Comparison of ENCODE assay signal across 1 cellular context in the genomic region with DNA sequence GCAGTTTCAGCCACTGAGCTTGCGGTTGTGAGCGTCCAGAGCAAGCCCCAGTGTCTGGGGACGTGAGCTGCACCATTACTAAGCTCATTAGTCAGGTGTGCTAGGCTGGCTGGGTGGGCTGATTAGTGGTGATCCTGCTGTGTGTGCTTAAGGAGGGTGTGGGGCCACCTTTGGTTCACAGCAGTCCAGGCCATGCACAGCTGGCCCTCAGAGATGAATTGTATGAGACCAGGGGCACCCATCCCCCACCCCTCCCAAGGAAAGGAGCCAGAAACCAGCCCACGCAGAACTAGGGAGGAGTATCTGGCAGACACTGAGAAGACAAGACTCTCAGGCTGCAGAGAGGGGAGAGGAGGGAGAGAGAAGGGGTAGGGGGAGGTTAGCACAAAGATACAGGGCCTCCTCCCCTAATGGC.
TF ChIP-seq lines count a peak whose summit lies in the region.

No MANE protein-coding gene starts in this region.

TF ChIP-seq in K562, 482 proteins besides CTCF, POLR2A, EP300 and RAD21 (continued from another document and continues in another):
- TF ChIP-seq MED1 (CRISPR knock-in tag; IDR thresholded peaks at IDR 0.05; ENCODE audit: borderline replicate concordance) (no peak), NR2C2 (CRISPR knock-in tag; IDR thresholded peaks at IDR 0.05) (no peak), NR2C2 (tag; IDR thresholded peaks at IDR 0.05) (no peak), RUNX1 (IDR thresholded peaks at IDR 0.05; ENCODE audit: low read depth) (peak; percentile 69; the same call in 1 of the 2 replicates), KDM1A (IDR thresholded peaks at IDR 0.05) (peak; percentile 39 to 59; a peak in 3 of 4 replicates), ZNF140 (CRISPR knock-in tag; IDR thresholded peaks at IDR 0.05) (no peak), BRF1 (IDR thresholded peaks at IDR 0.05; ENCODE audit: borderline replicate concordance, extremely low read depth, insufficient read length) (no peak), RB1 (IDR thresholded peaks at IDR 0.05; ENCODE audit: low read depth) (peak; percentile 32; the same call in 1 of the 2 replicates), HNRNPH1 (optimal IDR thresholded peaks at IDR 0.05; ENCODE audit: low read depth, low read length) (no peak), DNMT1 (IDR thresholded peaks at IDR 0.05) (no peak), GATAD2B (IDR thresholded peaks at IDR 0.05; ENCODE audit: borderline replicate concordance) (peak; percentile 41; the same call in 1 of the 2 replicates), NBN (IDR thresholded peaks at IDR 0.05; ENCODE audit: low read depth) (peak; percentile 59; the same call in 1 of the 2 replicates), BHLHE40 (IDR thresholded peaks at IDR 0.05; ENCODE audit: low read length) (peak; percentile 50; the same call in 1 of the 2 replicates), L3MBTL2 (IDR thresholded peaks at IDR 0.05) (no peak), HDGF (IDR thresholded peaks at IDR 0.05) (no peak), NCOA4 (IDR thresholded peaks at IDR 0.05; ENCODE audit: partially characterized antibody) (no peak), CREBBP (IDR thresholded peaks at IDR 0.05; ENCODE audit: low read depth, low read length) (no peak), CHD2 (IDR thresholded peaks at IDR 0.05; ENCODE audit: low read depth, low read length) (peak; percentile 51; the same call in 1 of the 2 replicates), CBX2 (IDR thresholded peaks at IDR 0.05; ENCODE audit: insufficient read depth, low read length, poor library complexity, severe bottlenecking) (no peak), MTA3 (IDR thresholded peaks at IDR 0.05; ENCODE audit: borderline replicate concordance) (no peak), FOXK1 (CRISPR knock-in tag; IDR thresholded peaks at IDR 0.05; ENCODE audit: borderline replicate concordance) (no peak), CBX3 (IDR thresholded peaks at IDR 0.05; ENCODE audit: borderline replicate concordance in 1 of 2, low read length in 2 of 2) (no peak), ADNP (tag; IDR thresholded peaks at IDR 0.05) (no peak), EGR1 (conservative IDR thresholded peaks at IDR 0.05) (peak; percentile 95), MIER1 (IDR thresholded peaks at IDR 0.05; ENCODE audit: low read depth) (no peak), RNF2 (IDR thresholded peaks at IDR 0.05) (peak; percentile 74), DPF2 (IDR thresholded peaks at IDR 0.05) (peak; percentile 75), NR1H2 (CRISPR knock-in tag; IDR thresholded peaks at IDR 0.05) (no peak), PHF8 (IDR thresholded peaks at IDR 0.05; ENCODE audit: borderline replicate concordance, low read length) (no peak), GATAD2A (IDR thresholded peaks at IDR 0.05) (peak; percentile 45; the same call in 1 of the 2 replicates), BRD9 (IDR thresholded peaks at IDR 0.05; ENCODE audit: low read depth, partially characterized antibody) (no peak), ZNF212 (CRISPR knock-in tag; IDR thresholded peaks at IDR 0.05) (no peak), KLF16 (IDR thresholded peaks at IDR 0.05) (peak; percentile 78), YY1 (IDR thresholded peaks at IDR 0.05; ENCODE audit: borderline replicate concordance in 1 of 3, control insufficient read depth in 1 of 3, extremely low read depth in 1 of 3, insufficient read depth in 3 of 3, insufficient read length in 1 of 3, insufficient replicate concordance in 2 of 3, low read depth in 1 of 3, low read length in 2 of 3) (no peak), TCF3 (CRISPR knock-in tag; IDR thresholded peaks at IDR 0.05) (peak; percentile 82), ZNF695 (CRISPR knock-in tag; IDR thresholded peaks at IDR 0.05) (no peak), BCOR (IDR thresholded peaks at IDR 0.05) (no peak), ZNF644 (tag; IDR thresholded peaks at IDR 0.05; ENCODE audit: low read depth) (no peak), FOXJ2 (tag; IDR thresholded peaks at IDR 0.05) (no peak), TAF9B (IDR thresholded peaks at IDR 0.05; ENCODE audit: partially characterized antibody) (peak; percentile 51), SUPT5H (IDR thresholded peaks at IDR 0.05) (no peak), NCOA1 (IDR thresholded peaks at IDR 0.05; ENCODE audit: low read depth) (0 out of 2 replicates have a peak, but pooled peaks have one; percentile 22), FUS (optimal IDR thresholded peaks at IDR 0.05; ENCODE audit: low read depth, low read length) (no peak), CCNT2 (IDR thresholded peaks at IDR 0.05; ENCODE audit: borderline replicate concordance, extremely low read depth, insufficient read length, low read depth, low read length) (no peak)
- TF ChIP-seq, protein P1, sequence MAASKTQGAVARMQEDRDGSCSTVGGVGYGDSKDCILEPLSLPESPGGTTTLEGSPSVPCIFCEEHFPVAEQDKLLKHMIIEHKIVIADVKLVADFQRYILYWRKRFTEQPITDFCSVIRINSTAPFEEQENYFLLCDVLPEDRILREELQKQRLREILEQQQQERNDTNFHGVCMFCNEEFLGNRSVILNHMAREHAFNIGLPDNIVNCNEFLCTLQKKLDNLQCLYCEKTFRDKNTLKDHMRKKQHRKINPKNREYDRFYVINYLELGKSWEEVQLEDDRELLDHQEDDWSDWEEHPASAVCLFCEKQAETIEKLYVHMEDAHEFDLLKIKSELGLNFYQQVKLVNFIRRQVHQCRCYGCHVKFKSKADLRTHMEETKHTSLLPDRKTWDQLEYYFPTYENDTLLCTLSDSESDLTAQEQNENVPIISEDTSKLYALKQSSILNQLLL (CRISPR knock-in tag; IDR thresholded peaks at IDR 0.05; ENCODE audit: borderline replicate concordance): no peak
- TF ChIP-seq, protein P2, sequence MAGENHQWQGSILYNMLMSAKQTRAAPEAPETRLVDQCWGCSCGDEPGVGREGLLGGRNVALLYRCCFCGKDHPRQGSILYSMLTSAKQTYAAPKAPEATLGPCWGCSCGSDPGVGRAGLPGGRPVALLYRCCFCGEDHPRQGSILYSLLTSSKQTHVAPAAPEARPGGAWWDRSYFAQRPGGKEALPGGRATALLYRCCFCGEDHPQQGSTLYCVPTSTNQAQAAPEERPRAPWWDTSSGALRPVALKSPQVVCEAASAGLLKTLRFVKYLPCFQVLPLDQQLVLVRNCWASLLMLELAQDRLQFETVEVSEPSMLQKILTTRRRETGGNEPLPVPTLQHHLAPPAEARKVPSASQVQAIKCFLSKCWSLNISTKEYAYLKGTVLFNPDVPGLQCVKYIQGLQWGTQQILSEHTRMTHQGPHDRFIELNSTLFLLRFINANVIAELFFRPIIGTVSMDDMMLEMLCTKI (IDR thresholded peaks at IDR 0.05; ENCODE audit: partially characterized antibody): no peak
- TF ChIP-seq, protein P3, sequence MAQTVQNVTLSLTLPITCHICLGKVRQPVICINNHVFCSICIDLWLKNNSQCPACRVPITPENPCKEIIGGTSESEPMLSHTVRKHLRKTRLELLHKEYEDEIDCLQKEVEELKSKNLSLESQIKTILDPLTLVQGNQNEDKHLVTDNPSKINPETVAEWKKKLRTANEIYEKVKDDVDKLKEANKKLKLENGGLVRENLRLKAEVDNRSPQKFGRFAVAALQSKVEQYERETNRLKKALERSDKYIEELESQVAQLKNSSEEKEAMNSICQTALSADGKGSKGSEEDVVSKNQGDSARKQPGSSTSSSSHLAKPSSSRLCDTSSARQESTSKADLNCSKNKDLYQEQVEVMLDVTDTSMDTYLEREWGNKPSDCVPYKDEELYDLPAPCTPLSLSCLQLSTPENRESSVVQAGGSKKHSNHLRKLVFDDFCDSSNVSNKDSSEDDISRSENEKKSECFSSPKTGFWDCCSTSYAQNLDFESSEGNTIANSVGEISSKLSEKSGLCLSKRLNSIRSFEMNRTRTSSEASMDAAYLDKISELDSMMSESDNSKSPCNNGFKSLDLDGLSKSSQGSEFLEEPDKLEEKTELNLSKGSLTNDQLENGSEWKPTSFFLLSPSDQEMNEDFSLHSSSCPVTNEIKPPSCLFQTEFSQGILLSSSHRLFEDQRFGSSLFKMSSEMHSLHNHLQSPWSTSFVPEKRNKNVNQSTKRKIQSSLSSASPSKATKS (CRISPR knock-in tag; IDR thresholded peaks at IDR 0.05): no peak
- TF ChIP-seq, protein P4, sequence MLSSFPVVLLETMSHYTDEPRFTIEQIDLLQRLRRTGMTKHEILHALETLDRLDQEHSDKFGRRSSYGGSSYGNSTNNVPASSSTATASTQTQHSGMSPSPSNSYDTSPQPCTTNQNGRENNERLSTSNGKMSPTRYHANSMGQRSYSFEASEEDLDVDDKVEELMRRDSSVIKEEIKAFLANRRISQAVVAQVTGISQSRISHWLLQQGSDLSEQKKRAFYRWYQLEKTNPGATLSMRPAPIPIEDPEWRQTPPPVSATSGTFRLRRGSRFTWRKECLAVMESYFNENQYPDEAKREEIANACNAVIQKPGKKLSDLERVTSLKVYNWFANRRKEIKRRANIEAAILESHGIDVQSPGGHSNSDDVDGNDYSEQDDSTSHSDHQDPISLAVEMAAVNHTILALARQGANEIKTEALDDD (IDR thresholded peaks at IDR 0.05): peak; percentile 84
- TF ChIP-seq, protein P5, sequence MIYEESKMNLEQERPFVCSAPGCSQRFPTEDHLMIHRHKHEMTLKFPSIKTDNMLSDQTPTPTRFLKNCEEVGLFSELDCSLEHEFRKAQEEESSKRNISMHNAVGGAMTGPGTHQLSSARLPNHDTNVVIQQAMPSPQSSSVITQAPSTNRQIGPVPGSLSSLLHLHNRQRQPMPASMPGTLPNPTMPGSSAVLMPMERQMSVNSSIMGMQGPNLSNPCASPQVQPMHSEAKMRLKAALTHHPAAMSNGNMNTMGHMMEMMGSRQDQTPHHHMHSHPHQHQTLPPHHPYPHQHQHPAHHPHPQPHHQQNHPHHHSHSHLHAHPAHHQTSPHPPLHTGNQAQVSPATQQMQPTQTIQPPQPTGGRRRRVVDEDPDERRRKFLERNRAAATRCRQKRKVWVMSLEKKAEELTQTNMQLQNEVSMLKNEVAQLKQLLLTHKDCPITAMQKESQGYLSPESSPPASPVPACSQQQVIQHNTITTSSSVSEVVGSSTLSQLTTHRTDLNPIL (CRISPR knock-in tag; IDR thresholded peaks at IDR 0.05): no peak
- TF ChIP-seq, protein P6, sequence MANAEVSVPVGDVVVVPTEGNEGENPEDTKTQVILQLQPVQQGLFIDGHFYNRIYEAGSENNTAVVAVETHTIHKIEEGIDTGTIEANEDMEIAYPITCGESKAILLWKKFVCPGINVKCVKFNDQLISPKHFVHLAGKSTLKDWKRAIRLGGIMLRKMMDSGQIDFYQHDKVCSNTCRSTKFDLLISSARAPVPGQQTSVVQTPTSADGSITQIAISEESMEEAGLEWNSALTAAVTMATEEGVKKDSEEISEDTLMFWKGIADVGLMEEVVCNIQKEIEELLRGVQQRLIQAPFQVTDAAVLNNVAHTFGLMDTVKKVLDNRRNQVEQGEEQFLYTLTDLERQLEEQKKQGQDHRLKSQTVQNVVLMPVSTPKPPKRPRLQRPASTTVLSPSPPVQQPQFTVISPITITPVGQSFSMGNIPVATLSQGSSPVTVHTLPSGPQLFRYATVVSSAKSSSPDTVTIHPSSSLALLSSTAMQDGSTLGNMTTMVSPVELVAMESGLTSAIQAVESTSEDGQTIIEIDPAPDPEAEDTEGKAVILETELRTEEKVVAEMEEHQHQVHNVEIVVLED (CRISPR knock-in tag; IDR thresholded peaks at IDR 0.05): no peak
- TF ChIP-seq, protein P7, sequence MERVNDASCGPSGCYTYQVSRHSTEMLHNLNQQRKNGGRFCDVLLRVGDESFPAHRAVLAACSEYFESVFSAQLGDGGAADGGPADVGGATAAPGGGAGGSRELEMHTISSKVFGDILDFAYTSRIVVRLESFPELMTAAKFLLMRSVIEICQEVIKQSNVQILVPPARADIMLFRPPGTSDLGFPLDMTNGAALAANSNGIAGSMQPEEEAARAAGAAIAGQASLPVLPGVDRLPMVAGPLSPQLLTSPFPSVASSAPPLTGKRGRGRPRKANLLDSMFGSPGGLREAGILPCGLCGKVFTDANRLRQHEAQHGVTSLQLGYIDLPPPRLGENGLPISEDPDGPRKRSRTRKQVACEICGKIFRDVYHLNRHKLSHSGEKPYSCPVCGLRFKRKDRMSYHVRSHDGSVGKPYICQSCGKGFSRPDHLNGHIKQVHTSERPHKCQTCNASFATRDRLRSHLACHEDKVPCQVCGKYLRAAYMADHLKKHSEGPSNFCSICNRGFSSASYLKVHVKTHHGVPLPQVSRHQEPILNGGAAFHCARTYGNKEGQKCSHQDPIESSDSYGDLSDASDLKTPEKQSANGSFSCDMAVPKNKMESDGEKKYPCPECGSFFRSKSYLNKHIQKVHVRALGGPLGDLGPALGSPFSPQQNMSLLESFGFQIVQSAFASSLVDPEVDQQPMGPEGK (CRISPR knock-in tag; IDR thresholded peaks at IDR 0.05; ENCODE audit: borderline replicate concordance): no peak
- TF ChIP-seq, protein P8, sequence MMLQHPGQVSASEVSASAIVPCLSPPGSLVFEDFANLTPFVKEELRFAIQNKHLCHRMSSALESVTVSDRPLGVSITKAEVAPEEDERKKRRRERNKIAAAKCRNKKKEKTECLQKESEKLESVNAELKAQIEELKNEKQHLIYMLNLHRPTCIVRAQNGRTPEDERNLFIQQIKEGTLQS (IDR thresholded peaks at IDR 0.05): no peak
- TF ChIP-seq, protein P8 (CRISPR knock-in tag; conservative IDR thresholded peaks at IDR 0.05): no peak
- TF ChIP-seq, protein P9, sequence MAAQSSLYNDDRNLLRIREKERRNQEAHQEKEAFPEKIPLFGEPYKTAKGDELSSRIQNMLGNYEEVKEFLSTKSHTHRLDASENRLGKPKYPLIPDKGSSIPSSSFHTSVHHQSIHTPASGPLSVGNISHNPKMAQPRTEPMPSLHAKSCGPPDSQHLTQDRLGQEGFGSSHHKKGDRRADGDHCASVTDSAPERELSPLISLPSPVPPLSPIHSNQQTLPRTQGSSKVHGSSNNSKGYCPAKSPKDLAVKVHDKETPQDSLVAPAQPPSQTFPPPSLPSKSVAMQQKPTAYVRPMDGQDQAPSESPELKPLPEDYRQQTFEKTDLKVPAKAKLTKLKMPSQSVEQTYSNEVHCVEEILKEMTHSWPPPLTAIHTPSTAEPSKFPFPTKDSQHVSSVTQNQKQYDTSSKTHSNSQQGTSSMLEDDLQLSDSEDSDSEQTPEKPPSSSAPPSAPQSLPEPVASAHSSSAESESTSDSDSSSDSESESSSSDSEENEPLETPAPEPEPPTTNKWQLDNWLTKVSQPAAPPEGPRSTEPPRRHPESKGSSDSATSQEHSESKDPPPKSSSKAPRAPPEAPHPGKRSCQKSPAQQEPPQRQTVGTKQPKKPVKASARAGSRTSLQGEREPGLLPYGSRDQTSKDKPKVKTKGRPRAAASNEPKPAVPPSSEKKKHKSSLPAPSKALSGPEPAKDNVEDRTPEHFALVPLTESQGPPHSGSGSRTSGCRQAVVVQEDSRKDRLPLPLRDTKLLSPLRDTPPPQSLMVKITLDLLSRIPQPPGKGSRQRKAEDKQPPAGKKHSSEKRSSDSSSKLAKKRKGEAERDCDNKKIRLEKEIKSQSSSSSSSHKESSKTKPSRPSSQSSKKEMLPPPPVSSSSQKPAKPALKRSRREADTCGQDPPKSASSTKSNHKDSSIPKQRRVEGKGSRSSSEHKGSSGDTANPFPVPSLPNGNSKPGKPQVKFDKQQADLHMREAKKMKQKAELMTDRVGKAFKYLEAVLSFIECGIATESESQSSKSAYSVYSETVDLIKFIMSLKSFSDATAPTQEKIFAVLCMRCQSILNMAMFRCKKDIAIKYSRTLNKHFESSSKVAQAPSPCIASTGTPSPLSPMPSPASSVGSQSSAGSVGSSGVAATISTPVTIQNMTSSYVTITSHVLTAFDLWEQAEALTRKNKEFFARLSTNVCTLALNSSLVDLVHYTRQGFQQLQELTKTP (IDR thresholded peaks at IDR 0.05; ENCODE audit: low read depth in 1 of 2, partially characterized antibody in 2 of 2): no peak
